In genomic region chr9:14251146-14252071, GRCh38 we compare ENCODE assay signal across 8 cellular contexts.
DNase-seq lines count a peak whose midpoint lies in the region; ATAC-seq and TF ChIP-seq lines count a peak whose summit lies in the region.

No MANE protein-coding gene starts in this region.

- no peaks in the 10 kb centered on the region for H3K4me1 Mint-ChIP-seq in activated CD4-positive, alpha-beta T cell treated with anti-CD3 and anti-CD28 coated beads, Interleukin-2, amount 10 ng/mL, durations not matched to agents 7 days and 5 days
- no peaks in the 10 kb centered on the region for H3K4me1 Mint-ChIP-seq in effector memory CD8-positive, alpha-beta T cell (ENCODE audit: low read depth in 2 of 2)

- intact Hi-C loops in body of pancreas (cut with DNase I): no loop called here

- H3K27ac Mint-ChIP-seq in activated CD4-positive, alpha-beta T cell treated with anti-CD3 and anti-CD28 coated beads, Interleukin-2, amount 10 ng/mL, durations not matched to agents 7 days and 5 days: no peak overlapping the region
- H3K27ac Mint-ChIP-seq in effector memory CD8-positive, alpha-beta T cell: no peak overlapping the region

- peak; percentile 99 for ATAC-seq in body of pancreas
- ATAC-seq in effector memory CD8-positive, alpha-beta T cell (replicated peaks): no peak

- H3K9me3 Mint-ChIP-seq in activated CD4-positive, alpha-beta T cell treated with anti-CD3 and anti-CD28 coated beads, Interleukin-2, amount 10 ng/mL, durations not matched to agents 7 days and 5 days: no peaks in the 10 kb centered on the region
- no peaks in the 10 kb centered on the region for H3K9me3 Mint-ChIP-seq in effector memory CD8-positive, alpha-beta T cell

- H3K27ac ChIP-seq in HUES48 (ENCODE audit: low read depth, low read length) (peak overlapping the region; percentile 16), body of pancreas (peak overlapping the region; percentile 84 to 94 (median 89)), stomach smooth muscle (ENCODE audit: low read length) (peak overlapping the region; percentile 13)

- H3K27me3 Mint-ChIP-seq in activated CD4-positive, alpha-beta T cell treated with anti-CD3 and anti-CD28 coated beads, Interleukin-2, amount 10 ng/mL, durations not matched to agents 7 days and 5 days: no peaks in the 10 kb centered on the region
- H3K27me3 Mint-ChIP-seq in effector memory CD8-positive, alpha-beta T cell: peaks cover 8 to 19% of the 10 kb centered on the region in 2 donors

- TF ChIP-seq CTCF in body of pancreas (IDR thresholded peaks at IDR 0.05): peak in 4 of 7 experiments; percentile 13 to 26 (median 19)

- H3K27me3 ChIP-seq in HUES48 (ENCODE audit: control insufficient read depth, insufficient read depth, low read length): no peaks in the 10 kb centered on the region
- H3K27me3 ChIP-seq in body of pancreas: no peaks in the 10 kb centered on the region
- no peaks in the 10 kb centered on the region for H3K27me3 ChIP-seq in stomach smooth muscle (ENCODE audit: control insufficient read depth in 1 of 2, insufficient read depth in 2 of 2, low read length in 2 of 2)

- H3K9ac ChIP-seq in HUES48 (ENCODE audit: low read depth, low read length): no peak overlapping the region
- H3K9ac ChIP-seq in stomach smooth muscle (ENCODE audit: low read length in 2 of 2): peak overlapping the region in 1 of 2 donors; percentile 2

- 7 to 15% methylated on average over 10 of the region's 10 CpGs for WGBS in body of pancreas, 2 donors

- no peak overlapping the region for H3K4me3 Mint-ChIP-seq in activated CD4-positive, alpha-beta T cell treated with anti-CD3 and anti-CD28 coated beads, Interleukin-2, amount 10 ng/mL, durations not matched to agents 7 days and 5 days
- no peak overlapping the region for H3K4me3 Mint-ChIP-seq in effector memory CD8-positive, alpha-beta T cell

- H3K36me3 ChIP-seq in HUES48 (ENCODE audit: control insufficient read depth, insufficient read depth, low read length) (no peaks in the 10 kb centered on the region), body of pancreas (replicated peaks in 1 of 2; ENCODE audit: insufficient read depth in 1 of 2, low read depth in 2 of 2) (no peaks in the 10 kb centered on the region), stomach smooth muscle (ENCODE audit: control insufficient read depth in 2 of 2, insufficient read depth in 2 of 2, low read length in 2 of 2) (no peaks in the 10 kb centered on the region)

- CTCF ChIA-PET in activated CD4-positive, alpha-beta T cell treated with anti-CD3 and anti-CD28 coated beads, Interleukin-2, amount 10 ng/mL, durations not matched to agents 7 days and 5 days (lab: Charles Lee): interaction anchor here (0.6 kb wide), 1 partner anchor 1814 kb away, joined by 5 read pairs; no protein-coding TSS in a partner anchor

- H3K4me1 ChIP-seq in HUES48 (ENCODE audit: control insufficient read depth, insufficient read depth, low read length) (peaks cover 18% of the 10 kb centered on the region), body of pancreas (peaks cover 49% of the 10 kb centered on the region), stomach smooth muscle (ENCODE audit: control insufficient read depth, insufficient read depth, low read length) (peaks cover 16% of the 10 kb centered on the region)

- POLR2A ChIA-PET in activated CD4-positive, alpha-beta T cell treated with anti-CD3 and anti-CD28 coated beads, Interleukin-2, amount 10 ng/mL, durations not matched to agents 7 days and 5 days (lab: Charles Lee): no interaction called here

- DNase-seq in A172 (ENCODE audit: low spot score) (peak; percentile 75), body of pancreas (peak; percentile 93 to 98 (median 96)), inferior parietal cortex (ENCODE audit: extremely low spot score) (peak; percentile 67)
- DNase-seq in activated CD4-positive, alpha-beta T cell treated with anti-CD3 and anti-CD28 coated beads, Interleukin-2, amount 50 U/mL, for 4 hours: no peak
- no peak for DNase-seq in activated CD4-positive, alpha-beta T cell treated with anti-CD3 and anti-CD28 coated beads, Interleukin-2, amount 10 ng/mL, durations not matched to agents 7 days and 5 days
- no peak for DNase-seq in effector memory CD8-positive, alpha-beta T cell

- no peaks in the 10 kb centered on the region for H3K36me3 Mint-ChIP-seq in activated CD4-positive, alpha-beta T cell treated with anti-CD3 and anti-CD28 coated beads, Interleukin-2, amount 10 ng/mL, durations not matched to agents 7 days and 5 days (ENCODE audit: low read depth)
- H3K36me3 Mint-ChIP-seq in effector memory CD8-positive, alpha-beta T cell (ENCODE audit: insufficient read depth): no peaks in the 10 kb centered on the region

- TF ChIP-seq POLR2A in body of pancreas (IDR thresholded peaks at IDR 0.05): peak in 2 of 3 donors; percentile 67 to 72

- H3K9me3 ChIP-seq in HUES48 (ENCODE audit: control insufficient read depth, insufficient read depth, low read length): no peaks in the 10 kb centered on the region
- H3K9me3 ChIP-seq in body of pancreas: no peaks in the 10 kb centered on the region
- H3K9me3 ChIP-seq in stomach smooth muscle (ENCODE audit: control insufficient read depth in 2 of 2, low read length in 2 of 2): no peaks in the 10 kb centered on the region

- H3K4me3 ChIP-seq in HUES48 (ENCODE audit: low read depth, low read length) (no peak overlapping the region), body of pancreas (no peak overlapping the region), stomach smooth muscle (ENCODE audit: low read length in 2 of 2) (peak overlapping the region; percentile 26 to 56)

Comparison
In these comparisons a context has a peak if more than half of its experiments do, and no peak if none do; other contexts are left out.
1. DNase-seq: peak in A172 (single experiment), body of pancreas (4 of 4) and inferior parietal cortex (single experiment); none in activated CD4-positive, alpha-beta T cell treated with anti-CD3 and anti-CD28 coated beads, Interleukin-2, amount 50 U/mL, for 4 hours (0 of 2), activated CD4-positive, alpha-beta T cell treated with anti-CD3 and anti-CD28 coated beads, Interleukin-2, amount 10 ng/mL, durations not matched to agents 7 days and 5 days (single experiment) and effector memory CD8-positive, alpha-beta T cell (0 of 3).
2. H3K27ac ChIP-seq: peak in every context shown above with its lines; median percentile 89 in body of pancreas; 16 in HUES48; 13 in stomach smooth muscle.
3. H3K4me3 ChIP-seq: peak in stomach smooth muscle (2 of 2); none in HUES48 (single experiment) and body of pancreas (0 of 2).